ENCODE assay signal across 1 cellular context in the genomic region with DNA sequence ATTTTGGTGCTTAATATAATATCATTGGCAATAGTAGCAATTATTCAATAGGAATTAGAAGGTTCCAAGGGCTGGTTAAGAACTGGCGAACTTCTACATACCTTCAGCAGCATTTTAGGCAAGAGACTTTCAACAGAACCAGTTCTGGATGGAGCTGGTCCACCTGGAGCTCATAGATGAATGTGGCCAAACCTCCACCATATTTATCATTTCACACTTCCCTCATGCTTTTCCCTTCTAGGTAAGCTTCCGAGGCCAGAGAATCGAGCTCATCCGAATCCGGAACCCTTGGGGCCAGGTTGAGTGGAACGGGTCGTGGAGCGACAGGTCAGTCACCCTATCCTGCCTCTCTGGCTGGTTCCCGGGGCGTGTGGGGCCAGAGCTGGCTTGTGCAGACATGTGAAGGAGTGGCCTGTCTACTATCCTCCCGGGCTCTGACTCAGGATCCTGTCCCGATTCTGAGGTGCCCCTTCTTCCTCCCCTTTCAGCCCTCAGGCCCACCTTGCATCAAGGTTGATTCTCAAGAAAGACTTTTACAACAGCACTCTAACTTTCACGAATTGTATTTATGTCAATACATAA.
TF ChIP-seq lines count a peak whose summit lies in the region.

No MANE protein-coding gene starts in this region.

TF ChIP-seq in IMR-90, 13 proteins besides CTCF, POLR2A, EP300 and RAD21:
- TF ChIP-seq, protein P1, sequence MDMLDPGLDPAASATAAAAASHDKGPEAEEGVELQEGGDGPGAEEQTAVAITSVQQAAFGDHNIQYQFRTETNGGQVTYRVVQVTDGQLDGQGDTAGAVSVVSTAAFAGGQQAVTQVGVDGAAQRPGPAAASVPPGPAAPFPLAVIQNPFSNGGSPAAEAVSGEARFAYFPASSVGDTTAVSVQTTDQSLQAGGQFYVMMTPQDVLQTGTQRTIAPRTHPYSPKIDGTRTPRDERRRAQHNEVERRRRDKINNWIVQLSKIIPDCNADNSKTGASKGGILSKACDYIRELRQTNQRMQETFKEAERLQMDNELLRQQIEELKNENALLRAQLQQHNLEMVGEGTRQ (IDR thresholded peaks at IDR 0.05; ENCODE audit: low read depth, low read length) = no peak
- no peak for TF ChIP-seq FOS (IDR thresholded peaks at IDR 0.05; ENCODE audit: low read depth, low read length)
- TF ChIP-seq MAFK (IDR thresholded peaks at IDR 0.05; ENCODE audit: low read depth, low read length) = no peak
- no peak for TF ChIP-seq CHD1 (IDR thresholded peaks at IDR 0.05; ENCODE audit: low read depth, low read length)
- no peak for TF ChIP-seq MAZ (IDR thresholded peaks at IDR 0.05; ENCODE audit: borderline replicate concordance, low read depth, low read length)
- TF ChIP-seq BHLHE40 (IDR thresholded peaks at IDR 0.05; ENCODE audit: low read depth, low read length) = no peak
- TF ChIP-seq RCOR1 (IDR thresholded peaks at IDR 0.05; ENCODE audit: insufficient replicate concordance, low read length) = no peak
- no peak for TF ChIP-seq MXI1 (IDR thresholded peaks at IDR 0.05; ENCODE audit: borderline replicate concordance, low read depth, low read length)
- TF ChIP-seq CEBPB (IDR thresholded peaks at IDR 0.05; ENCODE audit: low read depth, low read length) = no peak
- no peak for TF ChIP-seq NFE2L2 (IDR thresholded peaks at IDR 0.05; ENCODE audit: low read depth, low read length)
- TF ChIP-seq, protein P2, sequence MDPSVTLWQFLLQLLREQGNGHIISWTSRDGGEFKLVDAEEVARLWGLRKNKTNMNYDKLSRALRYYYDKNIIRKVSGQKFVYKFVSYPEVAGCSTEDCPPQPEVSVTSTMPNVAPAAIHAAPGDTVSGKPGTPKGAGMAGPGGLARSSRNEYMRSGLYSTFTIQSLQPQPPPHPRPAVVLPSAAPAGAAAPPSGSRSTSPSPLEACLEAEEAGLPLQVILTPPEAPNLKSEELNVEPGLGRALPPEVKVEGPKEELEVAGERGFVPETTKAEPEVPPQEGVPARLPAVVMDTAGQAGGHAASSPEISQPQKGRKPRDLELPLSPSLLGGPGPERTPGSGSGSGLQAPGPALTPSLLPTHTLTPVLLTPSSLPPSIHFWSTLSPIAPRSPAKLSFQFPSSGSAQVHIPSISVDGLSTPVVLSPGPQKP (IDR thresholded peaks at IDR 0.05; ENCODE audit: borderline replicate concordance, low read depth, low read length) = no peak
- no peak for TF ChIP-seq RFX5 (IDR thresholded peaks at IDR 0.05; ENCODE audit: low read depth, low read length)
- no peak for TF ChIP-seq SMC3 (IDR thresholded peaks at IDR 0.05; ENCODE audit: low read depth, low read length)
TF ChIP-seq in IMR-90: peak in this region for 0.
